In genomic region chr9:137165250-137165836, GRCh38 we compare ENCODE assay signal across 11 cellular contexts. TPM values are rescaled to one million over a fixed set of nuclear protein-coding genes. Genes with fewer than 3 reads are reported as not detected.
"Had no signal": no experiment of that assay in that cellular context is flagged by ENCODE, and none has a peak within 500 bp of the region (broad histone marks: within the 10 kb centered on the region; RNA-seq: fewer than 3 reads in every experiment).

No MANE protein-coding gene starts in this region.

- H3K4me2 ChIP-seq: KMS-11 had no signal

- H3K27ac ChIP-seq: GM23248, HL-60, KMS-11 had no signal

- ATAC-seq: HepG2 had no signal

- H3K4me3 ChIP-seq: GM23248 had no signal

- H2AFZ ChIP-seq: GM23248 had no signal

- H3K9ac ChIP-seq: GM23248, KMS-11 had no signal

- DNase-seq: GM23248, GOT3, H9, HCEC 1CT, KBM-7 had no signal

RNA-seq across cellular contexts. Expression of gene LRRC26, which starts 4.5 kb away (rescaled TPM):
- total RNA-seq: GM23248, HepG2, HT1080 had no signal
- polyA plus RNA-seq: GM23248, HepG2, IgD-negative memory B cell had no signal

RNA-seq across cellular contexts. Expression of gene TMEM210, which starts 6.5 kb away (rescaled TPM):
- total RNA-seq: GM23248, H4, H9, HepG2, HT1080 had no signal
- polyA plus RNA-seq: GM23248, HepG2, IgD-negative memory B cell had no signal

RNA-seq across cellular contexts. Expression of gene GRIN1, which starts 26.4 kb away (rescaled TPM):
- total RNA-seq: H4, HepG2, HT1080 had no signal
- polyA plus RNA-seq: GM23248, IgD-negative memory B cell had no signal
